32 cellular contexts compared by ENCODE assay signal in genomic region chr16:81280393-81280792, GRCh38. TPM values are rescaled to one million over a fixed set of nuclear protein-coding genes. Genes with fewer than 3 reads are reported as not detected.
A peak's percentile ranks its signal among the peaks of the same experiment; 100 is the strongest.
DNase-seq lines count a peak whose midpoint lies in the region; ATAC-seq and TF ChIP-seq lines count a peak whose summit lies in the region.
"Had no signal": no experiment of that assay in that cellular context is flagged by ENCODE, and none has a peak within 500 bp of the region (broad histone marks: within the 10 kb centered on the region; RNA-seq: fewer than 3 reads in every experiment).

No MANE protein-coding gene starts in this region.

- 66% methylated on average over 2 of the region's 3 CpGs for WGBS in mesenchymal stem cell
- WGBS in ovary, 3 donors = 21 to 24% (median 23%) methylated on average over 3 of the region's 3 CpGs

- H3K36me3 ChIP-seq in mesenchymal stem cell (ENCODE audit: control insufficient read depth in 1 of 2, insufficient read depth in 2 of 2, low read depth in 1 of 2, low read length in 2 of 2) (no peaks in the 10 kb centered on the region), ovary (no peaks in the 10 kb centered on the region)
- H3K36me3 ChIP-seq: BLaER1 treated with 17β-estradiol and CSF1 and Interleukin-3, amounts not matched to agents 10 nM and 100 nM; cardiac muscle cell; left lung; neural progenitor cell; upper lobe of right lung had no signal

- no peak overlapping the region for H2BK15ac ChIP-seq in mesenchymal stem cell (ENCODE audit: low read depth, poor library complexity, severe bottlenecking)

- DNase-seq in HS-5 (ENCODE audit: low read depth) (peak; percentile 2), epithelial cell of prostate (ENCODE audit: low read depth, low spot score) (no peak), mesenchymal stem cell (peak; percentile 5), NCI-H524 (lab: John Stamatoyannopoulos, UW) (no peak), OCI-M2 (lab: John Stamatoyannopoulos, UW; ENCODE audit: unreplicated experiment) (no peak), ovary (no peak)
- DNase-seq: activated CD8-positive, alpha-beta memory T cell treated with anti-CD3 and anti-CD28 coated beads for 24 hours; activated effector memory CD4-positive, alpha-beta T cell treated with Interleukin-2 at 50 U/mL for 16 hours; activated T-cell treated with anti-CD3 and anti-CD28 coated beads for 4 hours; endodermal cell; IMR-90; left lung; mesendoderm; NCI-H1105; NCI-H187; NCI-H2171; NCI-H510A treated with DMSO at 0.1 percent for 48 hours; PC-9; Right ventricle myocardium superior; stimulated activated naive CD4-positive, alpha-beta T cell; upper lobe of right lung had no signal

- H4K8ac ChIP-seq in mesenchymal stem cell (ENCODE audit: low read length) = no peak overlapping the region

- H3K18ac ChIP-seq in mesenchymal stem cell (ENCODE audit: low read depth in 1 of 2, low read length in 2 of 2) = no peak overlapping the region

- no peak overlapping the region for H2BK12ac ChIP-seq in mesenchymal stem cell (ENCODE audit: low read length in 2 of 2)

- no peak overlapping the region for H3K23ac ChIP-seq in mesenchymal stem cell (ENCODE audit: low read length in 2 of 2)

- H3K27ac ChIP-seq in epithelial cell of prostate = peak overlapping the region; percentile 21
- no peak overlapping the region for H3K27ac ChIP-seq in mesenchymal stem cell (ENCODE audit: low read length, poor library complexity, severe bottlenecking)
- no peak overlapping the region for H3K27ac ChIP-seq in ovary
- H3K27ac ChIP-seq: BLaER1 treated with 17β-estradiol and CSF1 and Interleukin-3, amounts not matched to agents 10 nM and 100 nM; cardiac muscle cell; coronary artery; left lung; neural progenitor cell; parathyroid adenoma; PC-9; skin epidermis; upper lobe of right lung had no signal

- TF ChIP-seq EP300 in ovary (IDR thresholded peaks at IDR 0.05) = no peak

- H3K4me3 ChIP-seq in mesenchymal stem cell (ENCODE audit: insufficient read depth in 1 of 2, low read depth in 1 of 2, low read length in 2 of 2) (no peak overlapping the region), ovary (no peak overlapping the region)
- H3K4me3 ChIP-seq: BLaER1 treated with 17β-estradiol and CSF1 and Interleukin-3, amounts not matched to agents 10 nM and 100 nM; cardiac muscle cell; coronary artery; left lung; neural progenitor cell; PC-9; skin epidermis; upper lobe of right lung had no signal

- TF ChIP-seq CTCF in ovary (IDR thresholded peaks at IDR 0.05) = no peak

- no peaks in the 10 kb centered on the region for H3K79me1 ChIP-seq in mesenchymal stem cell (replicated peaks; ENCODE audit: low read length, poor library complexity, severe bottlenecking)

- no peak overlapping the region for H2BK120ac ChIP-seq in mesenchymal stem cell (ENCODE audit: low read depth, low read length)

- H3K9ac ChIP-seq in mesenchymal stem cell (ENCODE audit: low read length) = no peak overlapping the region
- H3K9ac ChIP-seq: BLaER1 treated with 17β-estradiol and CSF1 and Interleukin-3, amounts not matched to agents 10 nM and 100 nM; neural progenitor cell; parathyroid adenoma had no signal

- H3K9me3 ChIP-seq in mesenchymal stem cell (ENCODE audit: control insufficient read depth, low read length) (no peaks in the 10 kb centered on the region), ovary (no peaks in the 10 kb centered on the region)
- H3K9me3 ChIP-seq: BLaER1 treated with 17β-estradiol and CSF1 and Interleukin-3, amounts not matched to agents 10 nM and 100 nM; left lung; upper lobe of right lung had no signal

- H3K27me3 ChIP-seq in mesenchymal stem cell (ENCODE audit: control insufficient read depth in 1 of 2, insufficient read depth in 1 of 2, low read length in 2 of 2) = no peaks in the 10 kb centered on the region
- H3K27me3 ChIP-seq in ovary = no peaks in the 10 kb centered on the region
- H3K27me3 ChIP-seq: BLaER1 treated with 17β-estradiol and CSF1 and Interleukin-3, amounts not matched to agents 10 nM and 100 nM; cardiac muscle cell; left lung; neural progenitor cell; upper lobe of right lung had no signal

- H4K91ac ChIP-seq in mesenchymal stem cell (ENCODE audit: low read length) = no peak overlapping the region

- H3K4ac ChIP-seq in mesenchymal stem cell (ENCODE audit: low read depth in 1 of 2, low read length in 2 of 2) = no peak overlapping the region

- H3K4me2 ChIP-seq in mesenchymal stem cell (ENCODE audit: low read length, poor library complexity, severe bottlenecking) = no peak overlapping the region
- H3K4me2 ChIP-seq: neural progenitor cell, PC-9 had no signal

- no peak overlapping the region for H2AK5ac ChIP-seq in mesenchymal stem cell (ENCODE audit: low read length, severe bottlenecking)

- H3K4me1 ChIP-seq in mesenchymal stem cell (ENCODE audit: control insufficient read depth, insufficient read depth, low read depth, low read length) (no peaks in the 10 kb centered on the region), ovary (ENCODE audit: insufficient read depth) (no peaks in the 10 kb centered on the region)
- H3K4me1 ChIP-seq: left lung, neural progenitor cell, parathyroid adenoma, upper lobe of right lung had no signal

- no peak overlapping the region for H3K14ac ChIP-seq in mesenchymal stem cell (ENCODE audit: low read length in 2 of 2)

- H2AFZ ChIP-seq in mesenchymal stem cell (ENCODE audit: low read depth, low read length) = no peak overlapping the region
- H2AFZ ChIP-seq: neural progenitor cell, parathyroid adenoma, PC-9 had no signal

- ATAC-seq in SK-N-SH treated with all-trans-retinoic acid at 6 μM for 48 hours (peak; percentile 68), HG02973 (IDR thresholded peaks at IDR 0.05; ENCODE audit: unreplicated experiment) (no peak)
- ATAC-seq: HCT116, left lung, upper lobe of right lung had no signal

- TF ChIP-seq POLR2A in ovary (IDR thresholded peaks at IDR 0.05) = no peak

- no peak overlapping the region for H2BK5ac ChIP-seq in mesenchymal stem cell (ENCODE audit: low read depth, low read length, poor library complexity, severe bottlenecking)

- intact Hi-C loops in ovary (cut with DNase I) = no loop called here

TF ChIP-seq in SK-N-SH treated with all-trans-retinoic acid at 6 μM for 48 hours, 23 proteins besides CTCF, POLR2A, EP300 and RAD21:
- TF ChIP-seq CSDC2 (CRISPR knock-in tag; IDR thresholded peaks at IDR 0.05) = no peak
- TF ChIP-seq ZC3H10 (CRISPR knock-in tag; IDR thresholded peaks at IDR 0.05) = no peak
- no peak for TF ChIP-seq OSR1 (CRISPR knock-in tag; IDR thresholded peaks at IDR 0.05)
- TF ChIP-seq POU6F1 (CRISPR knock-in tag; IDR thresholded peaks at IDR 0.05; ENCODE audit: borderline replicate concordance, low read depth) = no peak
- no peak for TF ChIP-seq ZNF70 (CRISPR knock-in tag; IDR thresholded peaks at IDR 0.05)
TF ChIP-seq in SK-N-SH treated with all-trans-retinoic acid at 6 μM for 48 hours: peak in this region for 0.

RNA-seq across cellular contexts. Expression of gene GAN, which starts 34.4 kb away (rescaled TPM):
- 2.3 TPM for polyA plus RNA-seq in mesenchymal stem cell (2013, experiment 1 of 2)
- polyA plus RNA-seq in mesenchymal stem cell (2013, experiment 2 of 2) = 2.1 TPM
- 10 to 100 TPM in 4 of 7 donors, 1 to 10 TPM in 3; 4.5 to 11.5 (median 10.1) TPM for total RNA-seq in ovary
- polyA plus RNA-seq in ovary = 1 to 10 TPM; 1.1 to 2.1 TPM

RNA-seq across cellular contexts. Expression of gene BCO1, which starts 41.9 kb away (rescaled TPM):
- 0.04 TPM for polyA plus RNA-seq in mesenchymal stem cell (2013, experiment 1 of 2)
- 0.01 TPM for polyA plus RNA-seq in mesenchymal stem cell (2013, experiment 2 of 2)
- total RNA-seq in ovary = 1 to 10 TPM in 2 of 7 donors, under 1 TPM in 5; 0.45 to 2.5 (median 0.83) TPM
- polyA plus RNA-seq in ovary = 1 to 10 TPM; 1.0 to 1.1 TPM
- total RNA-seq: activated naive CD4-positive, alpha-beta T cell treated with anti-CD3 and anti-CD28 coated beads, Interleukin-2, amount 50 U/mL, for 72 hours; cardiac muscle cell; G401; IMR-90; Right ventricle myocardium superior had no signal
- polyA plus RNA-seq: cardiac muscle cell, IMR-90 had no signal

Comparison
In these comparisons a context has a peak if more than half of its experiments do, and no peak if none do; other contexts are left out.
1. DNase-seq: peak in HS-5 (single experiment) and mesenchymal stem cell (single experiment); none in epithelial cell of prostate (single experiment), NCI-H524 (0 of 2), OCI-M2 (single experiment) and ovary (0 of 5).